In genomic region chr3:51684971-51685751, GRCh38 we compare ENCODE assay signal across 13 cellular contexts. TPM values are rescaled to one million over a fixed set of nuclear protein-coding genes. Genes with fewer than 3 reads are reported as not detected.
DNase-seq lines count a peak whose midpoint lies in the region; ATAC-seq and TF ChIP-seq lines count a peak whose summit lies in the region.
"Had no signal": no experiment of that assay in that cellular context is flagged by ENCODE, and none has a peak within 500 bp of the region (broad histone marks: within the 10 kb centered on the region; RNA-seq: fewer than 3 reads in every experiment).

No MANE protein-coding gene starts in this region.

- no peak overlapping the region for H3K4me2 ChIP-seq in parathyroid adenoma (ENCODE audit: low read length)

- H3K9me3 ChIP-seq in CD8-positive, alpha-beta memory T cell (ENCODE audit: low read length), result no peaks in the 10 kb centered on the region
- H3K9me3 ChIP-seq in parathyroid adenoma (ENCODE audit: control insufficient read depth, low read length), result no peaks in the 10 kb centered on the region

- H3K4me1 Mint-ChIP-seq in CD8-positive, alpha-beta memory T cell, result peaks cover 74 to 92% (median 91%) of the 10 kb centered on the region in 3 donors
- H3K4me1 Mint-ChIP-seq in T-helper 1 cell treated with Interleukin-12 subunit alpha and Interleukin-12 subunit beta and Interleukin-4 antibody, amounts not matched to agents 30 μg/mL and 1 μg/mL, for 36 hours (ENCODE audit: low read depth), result peaks cover 79% of the 10 kb centered on the region

- peak overlapping the region; percentile 93 to 99 (median 97) for H3K27ac Mint-ChIP-seq in CD8-positive, alpha-beta memory T cell
- H3K27ac Mint-ChIP-seq in T-helper 1 cell treated with Interleukin-12 subunit alpha and Interleukin-12 subunit beta and Interleukin-4 antibody, amounts not matched to agents 30 μg/mL and 1 μg/mL, for 36 hours, result peak overlapping the region; percentile 95

- peaks cover 34% of the 10 kb centered on the region for H3K79me2 ChIP-seq in parathyroid adenoma

- TF ChIP-seq CTCF in parathyroid adenoma (IDR thresholded peaks at IDR 0.05), result no peak

- H3K36me3 ChIP-seq in CD8-positive, alpha-beta memory T cell (ENCODE audit: insufficient read depth, low read length), result peaks cover 21% of the 10 kb centered on the region
- no peaks in the 10 kb centered on the region for H3K36me3 ChIP-seq in parathyroid adenoma (ENCODE audit: control insufficient read depth, insufficient read depth, low read length)

- peak overlapping the region; percentile 6 for H3K27ac ChIP-seq in CD8-positive, alpha-beta memory T cell (ENCODE audit: low read depth, low read length)
- peak overlapping the region; percentile 86 for H3K27ac ChIP-seq in parathyroid adenoma

- no peaks in the 10 kb centered on the region for H3K9me3 Mint-ChIP-seq in CD8-positive, alpha-beta memory T cell
- H3K9me3 Mint-ChIP-seq in T-helper 1 cell treated with Interleukin-12 subunit alpha and Interleukin-12 subunit beta and Interleukin-4 antibody, amounts not matched to agents 30 μg/mL and 1 μg/mL, for 36 hours, result no peaks in the 10 kb centered on the region

- H3K27me3 ChIP-seq in CD8-positive, alpha-beta memory T cell (ENCODE audit: insufficient read depth, low read length, poor library complexity, severe bottlenecking), result no peaks in the 10 kb centered on the region
- H3K27me3 ChIP-seq in parathyroid adenoma (ENCODE audit: control insufficient read depth, insufficient read depth, low read length), result no peaks in the 10 kb centered on the region

- peaks cover 12 to 63% (median 18%) of the 10 kb centered on the region in 3 donors for H3K36me3 Mint-ChIP-seq in CD8-positive, alpha-beta memory T cell
- H3K36me3 Mint-ChIP-seq in T-helper 1 cell treated with Interleukin-12 subunit alpha and Interleukin-12 subunit beta and Interleukin-4 antibody, amounts not matched to agents 30 μg/mL and 1 μg/mL, for 36 hours (ENCODE audit: low read depth), result peaks cover 49% of the 10 kb centered on the region

- ATAC-seq in GM21737 (IDR thresholded peaks at IDR 0.05; ENCODE audit: unreplicated experiment), result no peak

- H3K9ac ChIP-seq in parathyroid adenoma, result no peak overlapping the region

- POLR2A ChIA-PET in CD8-positive, alpha-beta memory T cell (lab: Charles Lee), result interaction anchor here (0.6 to 2.2 kb wide), 3 partner anchors 14 to 186 kb away, joined by 3 to 14 read pairs (median 13); partner anchors contain the start of genes DCAF1 and TEX264

- DNase-seq in CD8-positive, alpha-beta memory T cell, result no peak
- peak; percentile 72 to 88 for DNase-seq in dermis microvascular lymphatic vessel endothelial cell (ENCODE audit: low read depth in 2 of 2)
- DNase-seq in activated CD4-positive, CD25-positive, alpha-beta regulatory T cell treated with anti-CD3 and anti-CD28 coated beads, Interleukin-2, amount 50 U/mL, for 72 hours, result no peak
- no peak for DNase-seq in SKM-1 (lab: John Stamatoyannopoulos, UW; ENCODE audit: unreplicated experiment)
- DNase-seq in NCI-H345 (lab: John Stamatoyannopoulos, UW), result no peak
- DNase-seq: activated gamma-delta T cell, IMR-90, left cardiac atrium, NCI-H524 treated with DMSO at 0.1 percent for 48 hours, SW 1271 had no signal

- peak overlapping the region; percentile 27 to 91 (median 79) for H3K4me3 Mint-ChIP-seq in CD8-positive, alpha-beta memory T cell
- peak overlapping the region; percentile 81 for H3K4me3 Mint-ChIP-seq in T-helper 1 cell treated with Interleukin-12 subunit alpha and Interleukin-12 subunit beta and Interleukin-4 antibody, amounts not matched to agents 30 μg/mL and 1 μg/mL, for 36 hours

- peaks cover 0 to 1% of the 10 kb centered on the region in 2 donors for H3K27me3 Mint-ChIP-seq in CD8-positive, alpha-beta memory T cell
- no peaks in the 10 kb centered on the region for H3K27me3 Mint-ChIP-seq in T-helper 1 cell treated with Interleukin-12 subunit alpha and Interleukin-12 subunit beta and Interleukin-4 antibody, amounts not matched to agents 30 μg/mL and 1 μg/mL, for 36 hours (ENCODE audit: low read depth)

- no peak overlapping the region for H2AFZ ChIP-seq in parathyroid adenoma

- CTCF ChIA-PET in CD8-positive, alpha-beta memory T cell (lab: Charles Lee), result interaction anchor here (1.1 to 14.8 kb wide), 3 partner anchors 15 to 296 kb away, joined by 4 to 210 read pairs (median 188); partner anchors contain the start of genes DCAF1 and TEX264

- H3K4me1 ChIP-seq in CD8-positive, alpha-beta memory T cell (ENCODE audit: insufficient read depth, low read length), result peaks cover 96% of the 10 kb centered on the region
- H3K4me1 ChIP-seq in parathyroid adenoma, result no peaks in the 10 kb centered on the region

- H3K4me3 ChIP-seq in CD8-positive, alpha-beta memory T cell (ENCODE audit: low read length), result peak overlapping the region; percentile 70
- H3K4me3 ChIP-seq in parathyroid adenoma (ENCODE audit: low read depth, low read length), result no peak overlapping the region

RNA-seq across cellular contexts. Expression of gene TEX264, which starts 14.1 kb away (rescaled TPM):
- 10 to 100 TPM; 48.2 to 52.3 TPM for total RNA-seq in CD8-positive, alpha-beta memory T cell
- 110 TPM for polyA plus RNA-seq in CD8-positive, alpha-beta memory T cell
- 28.9 and 48.9 TPM in 2 replicates for total RNA-seq in dermis microvascular lymphatic vessel endothelial cell

RNA-seq across cellular contexts. Expression of gene GRM2, which starts 21.7 kb away (rescaled TPM):
- total RNA-seq in CD8-positive, alpha-beta memory T cell, result under 1 TPM; 0.59 to 0.62 TPM
- 0.10 TPM for polyA plus RNA-seq in CD8-positive, alpha-beta memory T cell
- under 0.01 TPM in 2 replicates for total RNA-seq in dermis microvascular lymphatic vessel endothelial cell

Comparison
In these comparisons a context has a peak if more than half of its experiments do, and no peak if none do; other contexts are left out.
1. DNase-seq: peak in dermis microvascular lymphatic vessel endothelial cell (2 of 2); none in CD8-positive, alpha-beta memory T cell (0 of 5), activated CD4-positive, CD25-positive, alpha-beta regulatory T cell treated with anti-CD3 and anti-CD28 coated beads, Interleukin-2, amount 50 U/mL, for 72 hours (single experiment), SKM-1 (single experiment) and NCI-H345 (single experiment).